Comparison of ENCODE assay signal across 29 cellular contexts in the genomic region with DNA sequence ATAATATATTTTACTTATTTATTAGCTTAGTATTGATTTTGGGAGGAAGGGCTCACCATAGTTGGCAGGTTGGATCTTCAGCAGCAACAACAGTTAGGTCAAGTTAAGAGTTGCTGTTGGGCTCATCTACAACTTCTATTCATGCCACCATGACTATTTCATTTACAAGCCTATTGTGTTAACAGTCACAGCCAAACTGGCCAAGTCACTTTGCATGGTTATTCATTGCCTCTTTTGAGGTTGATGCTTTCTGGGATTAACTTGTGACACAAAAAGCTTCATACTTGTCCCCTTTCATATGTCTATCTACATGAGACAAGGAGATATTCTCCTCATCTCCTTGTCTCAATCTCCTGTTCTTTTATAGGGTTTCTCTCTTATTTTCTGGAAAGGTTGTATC.
"Had no signal": no experiment of that assay in that cellular context is flagged by ENCODE, and none has a peak within 500 bp of the region (broad histone marks: within the 10 kb centered on the region; RNA-seq: fewer than 3 reads in every experiment).

No MANE protein-coding gene starts in this region.

- H3K9me3 ChIP-seq: gastrocnemius medialis had no signal

- H3K4me1 ChIP-seq: esophagus muscularis mucosa, foreskin keratinocyte, gastrocnemius medialis, heart left ventricle had no signal

- DNase-seq: activated CD4-positive, alpha-beta memory T cell treated with anti-CD3 and anti-CD28 coated beads for 36 hours; activated CD4-positive, alpha-beta T cell treated with anti-CD3 and anti-CD28 coated beads for 36 hours; activated CD4-positive, alpha-beta T cell treated with anti-CD3 and anti-CD28 coated beads, Interleukin-2, amount 10 ng/mL, durations not matched to agents 24 days and 14 days; activated CD4-positive, CD25-positive, alpha-beta regulatory T cell; activated CD4-positive, CD25-positive, alpha-beta regulatory T cell treated with anti-CD3 and anti-CD28 coated beads, Interleukin-2, amount 50 U/mL, for 72 hours; activated CD8-positive, alpha-beta memory T cell treated with anti-CD3 and anti-CD28 coated beads, Interleukin-2, amount 10 ng/mL, durations not matched to agents 7 days and 5 days; activated CD8-positive, alpha-beta memory T cell treated with anti-CD3 and anti-CD28 coated beads, Interleukin-2, amount 50 U/mL, for 4 hours; activated CD8-positive, alpha-beta T cell treated with anti-CD3 and anti-CD28 coated beads, Interleukin-2, amount 10 ng/mL, durations not matched to agents 7 days and 5 days; activated effector memory CD4-positive, alpha-beta T cell treated with Interleukin-2 at 50 U/mL for 16 hours; activated gamma-delta T cell treated with Interleukin-2 at 50 U/mL for 16 hours; activated naive CD4-positive, alpha-beta T cell treated with anti-CD3 and anti-CD28 coated beads, Interleukin-2, amount 50 U/mL, for 16 hours; activated naive CD4-positive, alpha-beta T cell treated with Interleukin-2 at 50 U/mL for 16 hours; activated T-cell treated with anti-CD3 and anti-CD28 coated beads, Interleukin-2, amount 50 U/mL, for 1 hour; amniotic stem cell; anterior cingulate cortex; brain microvascular endothelial cell; cortex of kidney; dermis blood vessel endothelial cell; effector CD4-positive, alpha-beta T cell; effector memory CD8-positive, alpha-beta T cell; erythroblast; foreskin keratinocyte; gastrocnemius medialis; glutamatergic neuron; heart left ventricle; T-cell; T1000; WERI-Rb-1 had no signal

- H3K27me3 ChIP-seq: brain microvascular endothelial cell, esophagus muscularis mucosa, foreskin keratinocyte, gastrocnemius medialis, heart left ventricle had no signal

- H3K36me3 ChIP-seq: brain microvascular endothelial cell, WERI-Rb-1 had no signal

- H3K4me3 ChIP-seq: esophagus muscularis mucosa, gastrocnemius medialis, heart left ventricle had no signal

- H3K27ac ChIP-seq: brain microvascular endothelial cell, esophagus muscularis mucosa, foreskin keratinocyte, gastrocnemius medialis, heart left ventricle, WERI-Rb-1 had no signal
